Comparison of ENCODE assay signal across 8 cellular contexts in the genomic region with DNA sequence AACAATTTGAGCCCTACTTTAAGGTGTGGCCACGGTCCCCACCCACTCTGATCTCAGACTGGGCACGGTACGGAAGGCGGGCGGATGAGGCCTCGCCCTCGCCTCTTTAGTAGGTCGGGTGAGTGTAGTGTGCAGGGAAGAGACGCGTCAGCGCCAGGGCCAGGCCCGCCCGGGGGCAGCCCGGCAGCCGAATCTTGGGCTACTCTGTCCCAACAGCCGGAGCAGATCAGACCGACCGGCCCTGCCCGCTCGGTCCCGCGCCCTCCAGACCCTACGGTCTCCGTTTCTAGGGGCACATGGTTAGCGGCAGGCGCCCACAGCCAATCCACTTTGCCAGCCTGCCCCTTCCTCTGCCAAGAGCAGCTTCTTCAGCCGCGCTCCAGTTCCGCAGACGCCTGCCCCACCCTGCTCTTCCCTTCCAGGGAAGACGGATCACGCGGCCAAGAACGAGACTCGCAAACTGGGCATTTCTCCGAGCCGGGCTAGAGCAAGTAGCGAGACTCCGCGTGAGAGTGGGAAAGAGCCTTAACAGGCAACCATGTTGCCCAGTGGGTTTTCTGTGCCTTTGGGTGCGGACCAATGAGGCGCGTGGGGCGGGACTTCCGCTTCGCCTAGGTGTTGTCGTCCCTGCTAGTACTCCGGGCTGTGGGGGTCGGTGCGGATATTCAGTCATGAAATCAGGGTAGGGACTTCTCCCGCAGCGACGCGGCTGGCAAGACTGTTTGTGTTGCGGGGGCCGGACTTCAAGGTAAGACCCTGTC. TPM values are rescaled to one million over a fixed set of nuclear protein-coding genes. Genes with fewer than 3 reads are reported as not detected.
DNase-seq lines count a peak whose midpoint lies in the region; ATAC-seq and TF ChIP-seq lines count a peak whose summit lies in the region.

A gene with protein sequence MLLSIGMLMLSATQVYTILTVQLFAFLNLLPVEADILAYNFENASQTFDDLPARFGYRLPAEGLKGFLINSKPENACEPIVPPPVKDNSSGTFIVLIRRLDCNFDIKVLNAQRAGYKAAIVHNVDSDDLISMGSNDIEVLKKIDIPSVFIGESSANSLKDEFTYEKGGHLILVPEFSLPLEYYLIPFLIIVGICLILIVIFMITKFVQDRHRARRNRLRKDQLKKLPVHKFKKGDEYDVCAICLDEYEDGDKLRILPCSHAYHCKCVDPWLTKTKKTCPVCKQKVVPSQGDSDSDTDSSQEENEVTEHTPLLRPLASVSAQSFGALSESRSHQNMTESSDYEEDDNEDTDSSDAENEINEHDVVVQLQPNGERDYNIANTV (plus strand): TSS at position 610 of the 761 bp plus-strand sequence. CDS start 32,812 bp downstream, outside the sequence.

- POLR2A ChIA-PET in PC-9 (lab: Charles Lee; ENCODE audit: unreplicated experiment) = interaction anchor here (0.5 to 0.9 kb wide), 4 partner anchors 10 to 337 kb away, joined by 3 to 5 read pairs (median 4); no protein-coding TSS in a partner anchor

- intact Hi-C loops in PC-9 (cut with micrococcal nuclease; ENCODE audit: unreplicated experiment) = loop anchor here (2.0 to 5.0 kb wide), 3 partner anchors 60 to 426 kb away; partner anchors contain the start of genes COMMD2 and WWTR1

- in situ Hi-C loops in KBM-7 (cut with MboI; ENCODE audit: low pct_unique_long_range_greater_than_20kb, low sequenced_read_pairs) = no loop called here

- no peaks in the 10 kb centered on the region for H3K9me3 ChIP-seq in PC-9 (ENCODE audit: insufficient read depth, low read depth)

- peaks cover 46% of the 10 kb centered on the region for H3K4me1 ChIP-seq in PC-9 (replicated peaks; ENCODE audit: insufficient read depth)

- no peaks in the 10 kb centered on the region for H3K36me3 ChIP-seq in PC-9 (ENCODE audit: low read depth)

- H3K27ac ChIP-seq in PC-9 (peak within 1 kb of the TSS; percentile 96), epithelial cell of prostate (peak within 1 kb of the TSS; percentile 98)

- peak within 1 kb of the TSS; percentile 94 for H2AFZ ChIP-seq in PC-9

- H3F3A ChIP-seq in PC-9 (ENCODE audit: insufficient read depth, low read depth) = peaks cover 23% of the 10 kb centered on the region

- H3K4me2 ChIP-seq in PC-9 = peak within 1 kb of the TSS; percentile 83

- DNase-seq in DMS53 treated with DMSO at 0.1 percent for 48 hours (lab: John Stamatoyannopoulos, UW; ENCODE audit: unreplicated experiment) = peak; percentile 64
- DNase-seq in KBM-7 = peak; percentile 94
- DNase-seq in PC-9 = peak; percentile 82 to 93
- DNase-seq in activated T-cell treated with anti-CD3 and anti-CD28 coated beads, Interleukin-2, amount 50 U/mL, for 1 hour = peak; percentile 90
- DNase-seq in epithelial cell of prostate (ENCODE audit: low read depth, low spot score) = peak; percentile 61
- peak; percentile 98 for DNase-seq in mucosa of gallbladder (ENCODE audit: low spot score)
- DNase-seq in stimulated activated CD8-positive, alpha-beta memory T cell treated with anti-CD3 and anti-CD28 coated beads, Interleukin-4, amount 100 ng/mL, for 24 hours (ENCODE audit: low read depth) = peak; percentile 91

- CTCF ChIA-PET in PC-9 (lab: Charles Lee) = no interaction called here

- H3K9me2 ChIP-seq in PC-9 (ENCODE audit: insufficient read depth) = no peaks in the 10 kb centered on the region

- H3K27me3 ChIP-seq in PC-9 (ENCODE audit: insufficient read depth, low read depth) = no peaks in the 10 kb centered on the region

- no TSS peak for BruUV-seq in PC-9 (replicated peaks; lab: Mats Ljungman, UMichigan)

- peak; percentile 94 for ATAC-seq in GM21723 (IDR thresholded peaks at IDR 0.05; ENCODE audit: unreplicated experiment)

- peak within 1 kb of the TSS; percentile 84 for H3K4me3 ChIP-seq in PC-9

- H4K20me1 ChIP-seq in PC-9 (ENCODE audit: insufficient read depth) = peaks cover 22% of the 10 kb centered on the region

- peaks cover 47% of the 10 kb centered on the region for H3K79me2 ChIP-seq in PC-9 (ENCODE audit: low read depth)

- TF ChIP-seq CTCF in PC-9 (conservative IDR thresholded peaks at IDR 0.05) = no peak

RNA-seq across cellular contexts. Expression of the gene that starts here (rescaled TPM):
- total RNA-seq in PC-9 (2021) = 40.1 and 65.0 TPM in 2 replicates
- total RNA-seq in mucosa of gallbladder = 76.0 TPM

Comparison
In these comparisons a context has a peak if more than half of its experiments do, and no peak if none do; other contexts are left out.
1. Peak in every context shown above with its lines: DNase-seq, ATAC-seq, H3K4me3 ChIP-seq and H3K27ac ChIP-seq.